In the genomic region with DNA sequence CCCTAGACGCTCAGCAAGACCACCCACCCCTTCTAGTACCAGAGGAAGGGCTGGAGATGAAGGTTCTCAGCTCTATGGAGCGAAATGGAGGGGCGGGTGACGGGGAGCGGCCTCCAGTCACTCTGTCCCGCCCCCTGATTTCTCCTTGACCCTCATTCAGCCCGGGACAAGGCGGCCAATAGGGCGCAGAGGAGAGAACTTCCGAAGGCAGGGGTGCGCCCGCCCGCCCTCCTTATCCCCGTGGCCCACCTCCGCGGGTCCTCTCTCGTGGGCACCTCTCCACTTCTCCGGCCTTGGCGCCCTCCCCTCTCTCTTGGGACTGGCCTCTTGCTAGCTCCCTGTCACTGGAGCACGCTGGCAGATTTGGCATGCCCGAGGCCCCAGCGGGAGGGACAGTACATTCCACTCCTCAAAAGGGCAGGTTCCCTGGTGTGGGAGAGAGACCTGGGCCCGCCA, we compare ENCODE assay signal across 9 cellular contexts. TPM values are rescaled to one million over a fixed set of nuclear protein-coding genes. Genes with fewer than 3 reads are reported as not detected.
DNase-seq lines count a peak whose midpoint lies in the region; ATAC-seq and TF ChIP-seq lines count a peak whose summit lies in the region.
"Had no signal": no experiment of that assay in that cellular context is flagged by ENCODE, and none has a peak within 500 bp of the region (broad histone marks: within the 10 kb centered on the region; RNA-seq: fewer than 3 reads in every experiment).

No MANE protein-coding gene starts in this region.

- H2AFZ ChIP-seq in OCI-LY1 (ENCODE audit: low read length), result no peak overlapping the region
- no peak overlapping the region for H2AFZ ChIP-seq in PC-3 (ENCODE audit: low read length)

- H3K27me3 ChIP-seq in OCI-LY1 (ENCODE audit: insufficient read depth, low read length), result no peaks in the 10 kb centered on the region
- H3K27me3 ChIP-seq in heart right ventricle, result no peaks in the 10 kb centered on the region
- H3K27me3 ChIP-seq in PC-3 (ENCODE audit: low read length), result no peaks in the 10 kb centered on the region

- H3K27ac ChIP-seq in OCI-LY1 (ENCODE audit: low read depth, low read length, poor library complexity, severe bottlenecking), result peak overlapping the region; percentile 97
- H3K27ac ChIP-seq in heart right ventricle, result peak overlapping the region in 2 of 10 donors; percentile 84 to 88
- no peak overlapping the region for H3K27ac ChIP-seq in PC-3 (ENCODE audit: low read length)

- no peaks in the 10 kb centered on the region for H3F3A ChIP-seq in OCI-LY1 (ENCODE audit: insufficient read depth, low read length)
- no peaks in the 10 kb centered on the region for H3F3A ChIP-seq in PC-3 (ENCODE audit: low read length, unreplicated experiment)

- H3K4me1 Mint-ChIP-seq in activated T-helper 1 cell treated with anti-CD3 and anti-CD28 coated beads, Interleukin-12 subunit alpha, Interleukin-12 subunit beta, Interleukin-2, Interleukin-4 antibody, amounts not matched to agents 30 ng/mL and 10 ng/mL and 1 ng/mL, durations not matched to agents 14 hours and 24 hours and 36 hours (ENCODE audit: low read depth), result peaks cover 7% of the 10 kb centered on the region

- H3K27me3 Mint-ChIP-seq in activated T-helper 1 cell treated with anti-CD3 and anti-CD28 coated beads, Interleukin-12 subunit alpha, Interleukin-12 subunit beta, Interleukin-2, Interleukin-4 antibody, amounts not matched to agents 30 ng/mL and 10 ng/mL and 1 ng/mL, durations not matched to agents 14 hours and 24 hours and 36 hours (ENCODE audit: insufficient read depth), result peaks cover 2% of the 10 kb centered on the region

- no peaks in the 10 kb centered on the region for H3K9me2 ChIP-seq in OCI-LY1 (ENCODE audit: low read depth, low read length)
- no peaks in the 10 kb centered on the region for H3K9me2 ChIP-seq in PC-3 (replicated peaks; ENCODE audit: low read length)

- peak overlapping the region; percentile 82 for H3K4me3 ChIP-seq in GM12875 (ENCODE audit: low read depth, low read length)
- peak overlapping the region; percentile 88 for H3K4me3 ChIP-seq in OCI-LY1 (ENCODE audit: low read depth, low read length, poor library complexity, severe bottlenecking)
- peak overlapping the region in 9 of 10 donors; percentile 60 to 83 (median 75) for H3K4me3 ChIP-seq in heart right ventricle
- H3K4me3 ChIP-seq in retinal pigment epithelial cell (ENCODE audit: low read length), result peak overlapping the region; percentile 59
- no peak overlapping the region for H3K4me3 ChIP-seq in PC-3 (ENCODE audit: low read length)

- peaks cover 4% of the 10 kb centered on the region for H3K36me3 Mint-ChIP-seq in activated T-helper 1 cell treated with anti-CD3 and anti-CD28 coated beads, Interleukin-12 subunit alpha, Interleukin-12 subunit beta, Interleukin-2, Interleukin-4 antibody, amounts not matched to agents 30 ng/mL and 10 ng/mL and 1 ng/mL, durations not matched to agents 14 hours and 24 hours and 36 hours (ENCODE audit: low read depth)

- DNase-seq in heart right ventricle (no peak), retinal pigment epithelial cell (ENCODE audit: low read depth) (no peak), head of caudate nucleus (no peak), PC-3 (no peak)
- no peak for DNase-seq in activated T-helper 1 cell treated with anti-CD3 and anti-CD28 coated beads, Interleukin-12 subunit alpha, Interleukin-12 subunit beta, Interleukin-2, Interleukin-4 antibody, amounts not matched to agents 30 ng/mL and 10 ng/mL and 1 ng/mL, durations not matched to agents 14 hours and 24 hours and 36 hours (ENCODE audit: low spot score)
- DNase-seq: stimulated activated CD4-positive, alpha-beta T cell treated with anti-CD3 and anti-CD28 coated beads, Interleukin-1b, Interleukin-23, amount 100 ng/mL, for 48 hours had no signal

- H3K9me3 ChIP-seq in OCI-LY1 (ENCODE audit: low read length), result no peaks in the 10 kb centered on the region
- H3K9me3 ChIP-seq in heart right ventricle, result no peaks in the 10 kb centered on the region
- H3K9me3 ChIP-seq in PC-3 (ENCODE audit: low read length), result no peaks in the 10 kb centered on the region

- H3K9ac ChIP-seq in OCI-LY1 (ENCODE audit: low read length) (peak overlapping the region; percentile 77; the same call in 1 of the 2 replicates), PC-3 (ENCODE audit: low read length) (no peak overlapping the region)

- no peak for TF ChIP-seq CTCF in GM12875 (IDR thresholded peaks at IDR 0.05; ENCODE audit: borderline replicate concordance, insufficient read depth, low read depth, low read length)
- TF ChIP-seq CTCF in OCI-LY1 (IDR thresholded peaks at IDR 0.05; ENCODE audit: low read length), result no peak
- TF ChIP-seq CTCF in heart right ventricle (IDR thresholded peaks at IDR 0.05), result no peak
- no peak for TF ChIP-seq CTCF in retinal pigment epithelial cell (conservative IDR thresholded peaks at IDR 0.05; ENCODE audit: low read depth, low read length)
- TF ChIP-seq CTCF in PC-3 (conservative IDR thresholded peaks at IDR 0.05; ENCODE audit: low read depth, low read length), result no peak

- CTCF ChIA-PET in PC-3 (lab: Charles Lee), result interaction anchor here (0.5 kb wide), 1 partner anchor 36 kb away, joined by 3 read pairs; no protein-coding TSS in a partner anchor

- H3K9me3 Mint-ChIP-seq in activated T-helper 1 cell treated with anti-CD3 and anti-CD28 coated beads, Interleukin-12 subunit alpha, Interleukin-12 subunit beta, Interleukin-2, Interleukin-4 antibody, amounts not matched to agents 30 ng/mL and 10 ng/mL and 1 ng/mL, durations not matched to agents 14 hours and 24 hours and 36 hours, result no peaks in the 10 kb centered on the region

- H3K4me3 Mint-ChIP-seq in activated T-helper 1 cell treated with anti-CD3 and anti-CD28 coated beads, Interleukin-12 subunit alpha, Interleukin-12 subunit beta, Interleukin-2, Interleukin-4 antibody, amounts not matched to agents 30 ng/mL and 10 ng/mL and 1 ng/mL, durations not matched to agents 14 hours and 24 hours and 36 hours, result no peak overlapping the region

- 22 to 49% methylated on average over 15 to 19 of the region's 23 CpGs for WGBS in heart right ventricle, 2 donors

- H3K4me2 ChIP-seq in OCI-LY1 (ENCODE audit: low read length) (peak overlapping the region; percentile 78), PC-3 (ENCODE audit: low read length) (no peak overlapping the region)

- H4K20me1 ChIP-seq in OCI-LY1 (ENCODE audit: insufficient read depth, low read length), result no peaks in the 10 kb centered on the region
- H4K20me1 ChIP-seq in PC-3 (ENCODE audit: low read length), result no peaks in the 10 kb centered on the region

- 0 out of 2 replicates have a peak, but pooled peaks cover 5% of the 10 kb centered on the region for H3K36me3 ChIP-seq in OCI-LY1 (ENCODE audit: insufficient read depth, low read length)
- no peaks in the 10 kb centered on the region for H3K36me3 ChIP-seq in heart right ventricle
- no peaks in the 10 kb centered on the region for H3K36me3 ChIP-seq in PC-3 (ENCODE audit: low read depth, low read length)

- H3K4me1 ChIP-seq in OCI-LY1 (ENCODE audit: insufficient read depth, low read length, severe bottlenecking) (peaks cover 65% of the 10 kb centered on the region), heart right ventricle (peaks cover 0 to 24% (median 0%) of the 10 kb centered on the region in 9 donors), PC-3 (ENCODE audit: insufficient read depth, low read length) (peaks cover 11% of the 10 kb centered on the region)

- no peak overlapping the region for H3K27ac Mint-ChIP-seq in activated T-helper 1 cell treated with anti-CD3 and anti-CD28 coated beads, Interleukin-12 subunit alpha, Interleukin-12 subunit beta, Interleukin-2, Interleukin-4 antibody, amounts not matched to agents 30 ng/mL and 10 ng/mL and 1 ng/mL, durations not matched to agents 14 hours and 24 hours and 36 hours

- POLR2A ChIA-PET in PC-3 (lab: Charles Lee; ENCODE audit: unreplicated experiment), result no interaction called here

- intact Hi-C loops in heart right ventricle (cut with DNase I), result loop anchor here in 1 of 10 donors (5.0 kb wide), 1 partner anchor 42 kb away; no protein-coding TSS in a partner anchor
- intact Hi-C loops in activated T-helper 1 cell treated with anti-CD3 and anti-CD28 coated beads, Interleukin-12 subunit alpha, Interleukin-12 subunit beta, Interleukin-2, Interleukin-4 antibody, amounts not matched to agents 30 ng/mL and 10 ng/mL and 1 ng/mL, durations not matched to agents 14 hours and 24 hours and 36 hours (cut with micrococcal nuclease), result loop anchor here (1.0 to 2.0 kb wide), 7 partner anchors 9 to 177 kb away; a partner anchor contains a TSS
- intact Hi-C loops in head of caudate nucleus (cut with DNase I), result no loop called here
- intact Hi-C loops in PC-3 (cut with micrococcal nuclease), result loop anchor here (2.0 to 5.0 kb wide), 2 partner anchors 37 to 82 kb away; no protein-coding TSS in a partner anchor

- no TSS peak for BruUV-seq in PC-3 (replicated peaks; lab: Mats Ljungman, UMichigan)

- ATAC-seq in heart right ventricle (peak in 3 of 8 donors; percentile 18 to 38 (median 27)), PC-3 (no peak), GM18511 (IDR thresholded peaks at IDR 0.05; ENCODE audit: unreplicated experiment) (no peak)

- peaks cover 31% of the 10 kb centered on the region for H3K79me2 ChIP-seq in OCI-LY1 (ENCODE audit: insufficient read depth, low read length)
- peaks cover 22% of the 10 kb centered on the region for H3K79me2 ChIP-seq in PC-3 (ENCODE audit: low read length)

RNA-seq across cellular contexts. Expression of a gene that starts 1.1 kb away (rescaled TPM):
- total RNA-seq in heart right ventricle, result 10 to 100 TPM in 4 of 10 donors, 1 to 10 TPM in 6; 7.5 to 24.9 (median 9.3) TPM
- polyA plus RNA-seq in heart right ventricle, result 1 to 10 TPM; 4.6 to 7.5 TPM
- 159 and 172 TPM in 2 replicates for total RNA-seq in activated T-helper 1 cell treated with anti-CD3 and anti-CD28 coated beads, Interleukin-12 subunit alpha, Interleukin-12 subunit beta, Interleukin-2, Interleukin-4 antibody, amounts not matched to agents 30 ng/mL and 10 ng/mL and 1 ng/mL, durations not matched to agents 14 hours and 24 hours and 36 hours
- total RNA-seq in PC-3 (2014; rRNA removed), result 28.9 and 39.1 TPM in 2 replicates
